ENCODE assay signal across 19 cellular contexts in the genomic region with DNA sequence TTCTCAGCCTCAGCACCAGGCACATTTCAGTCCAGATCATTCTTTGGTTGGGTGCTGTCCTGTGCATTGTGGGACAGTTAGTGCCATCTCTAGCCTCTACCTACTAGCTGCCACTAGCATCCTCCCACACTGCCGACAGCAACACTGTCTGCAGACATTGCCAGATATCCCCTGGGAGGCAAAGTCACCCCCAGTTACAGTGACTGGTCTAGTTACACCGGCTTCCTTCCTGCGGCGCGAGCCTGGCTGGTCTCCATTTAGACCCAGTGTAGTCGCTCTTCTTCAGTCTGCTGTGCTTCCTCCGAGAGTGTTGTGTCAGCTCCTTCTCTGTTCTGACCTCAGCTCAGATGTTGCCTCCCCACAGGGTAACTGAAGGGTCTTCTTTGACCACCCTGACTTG.
"Had no signal": no experiment of that assay in that cellular context is flagged by ENCODE, and none has a peak within 500 bp of the region (broad histone marks: within the 10 kb centered on the region; RNA-seq: fewer than 3 reads in every experiment).

No MANE protein-coding gene starts in this region.

- H3K36me3 ChIP-seq: esophagus squamous epithelium, left ventricle myocardium inferior, neutrophil, sigmoid colon had no signal

- H3K4me3 ChIP-seq: esophagus squamous epithelium, left ventricle myocardium inferior, sigmoid colon had no signal

- H3K79me2 ChIP-seq: parathyroid adenoma had no signal

- H3K27me3 ChIP-seq: neutrophil, sigmoid colon had no signal

- H3K9me3 ChIP-seq: esophagus squamous epithelium, left ventricle myocardium inferior, neutrophil, sigmoid colon had no signal

- H2AFZ ChIP-seq: parathyroid adenoma had no signal

- H3K36me3 Mint-ChIP-seq: activated naive CD8-positive, alpha-beta T cell treated with anti-CD3 and anti-CD28 coated beads for 36 hours; immature natural killer cell had no signal

- H3K4me1 ChIP-seq: parathyroid adenoma, sigmoid colon had no signal

- ATAC-seq: activated CD4-positive, CD25-positive, alpha-beta regulatory T cell treated with anti-CD3 and anti-CD28 coated beads, Interleukin-2, amount 50 U/mL, for 24 hours; activated T-cell treated with anti-CD3 and anti-CD28 coated beads, Interleukin-2, amount 50 U/mL, for 72 hours had no signal

- H3K4me3 Mint-ChIP-seq: activated CD4-positive, alpha-beta T cell treated with anti-CD3 and anti-CD28 coated beads, Interleukin-2, amount 10 ng/mL, durations not matched to agents 7 days and 5 days; activated naive CD8-positive, alpha-beta T cell treated with anti-CD3 and anti-CD28 coated beads for 36 hours; activated T-cell treated with anti-CD3 and anti-CD28 coated beads, Interleukin-2, amount 50 U/mL, for 72 hours; immature natural killer cell had no signal

- H3K4me1 Mint-ChIP-seq: activated CD4-positive, alpha-beta T cell treated with anti-CD3 and anti-CD28 coated beads, Interleukin-2, amount 10 ng/mL, durations not matched to agents 7 days and 5 days; activated naive CD8-positive, alpha-beta T cell treated with anti-CD3 and anti-CD28 coated beads for 36 hours; immature natural killer cell had no signal

- DNase-seq: activated CD4-positive, alpha-beta T cell treated with anti-CD3 and anti-CD28 coated beads, Interleukin-2, amount 10 ng/mL, durations not matched to agents 7 days and 5 days; activated naive CD8-positive, alpha-beta T cell treated with anti-CD3 and anti-CD28 coated beads for 36 hours; activated T-cell treated with anti-CD3 and anti-CD28 coated beads, Interleukin-2, amount 50 U/mL, for 72 hours; amniotic stem cell; effector CD8-positive, alpha-beta T cell; esophagus squamous epithelium; immature natural killer cell; kidney glomerular epithelial cell; left ventricle myocardium inferior; mammary epithelial cell; sigmoid colon; stimulated activated CD4-positive, alpha-beta T cell treated with anti-CD3 and anti-CD28 coated beads, Interleukin-4, amount 100 ng/mL, for 4 hours; stimulated activated naive CD4-positive, alpha-beta T cell; T-helper 1 cell; T-helper 9 cell had no signal

- H3K27ac Mint-ChIP-seq: activated CD4-positive, alpha-beta T cell treated with anti-CD3 and anti-CD28 coated beads, Interleukin-2, amount 10 ng/mL, durations not matched to agents 7 days and 5 days; activated naive CD8-positive, alpha-beta T cell treated with anti-CD3 and anti-CD28 coated beads for 36 hours; activated T-cell treated with anti-CD3 and anti-CD28 coated beads, Interleukin-2, amount 50 U/mL, for 72 hours; immature natural killer cell had no signal

- H3K27ac ChIP-seq: left ventricle myocardium inferior, neutrophil, parathyroid adenoma, sigmoid colon had no signal

- H3K9ac ChIP-seq: parathyroid adenoma had no signal

- FAIRE-seq: urothelium cell line had no signal

- H3K9me3 Mint-ChIP-seq: activated CD4-positive, alpha-beta T cell treated with anti-CD3 and anti-CD28 coated beads, Interleukin-2, amount 10 ng/mL, durations not matched to agents 7 days and 5 days; activated naive CD8-positive, alpha-beta T cell treated with anti-CD3 and anti-CD28 coated beads for 36 hours; activated T-cell treated with anti-CD3 and anti-CD28 coated beads, Interleukin-2, amount 50 U/mL, for 72 hours had no signal
